In the genomic region with DNA sequence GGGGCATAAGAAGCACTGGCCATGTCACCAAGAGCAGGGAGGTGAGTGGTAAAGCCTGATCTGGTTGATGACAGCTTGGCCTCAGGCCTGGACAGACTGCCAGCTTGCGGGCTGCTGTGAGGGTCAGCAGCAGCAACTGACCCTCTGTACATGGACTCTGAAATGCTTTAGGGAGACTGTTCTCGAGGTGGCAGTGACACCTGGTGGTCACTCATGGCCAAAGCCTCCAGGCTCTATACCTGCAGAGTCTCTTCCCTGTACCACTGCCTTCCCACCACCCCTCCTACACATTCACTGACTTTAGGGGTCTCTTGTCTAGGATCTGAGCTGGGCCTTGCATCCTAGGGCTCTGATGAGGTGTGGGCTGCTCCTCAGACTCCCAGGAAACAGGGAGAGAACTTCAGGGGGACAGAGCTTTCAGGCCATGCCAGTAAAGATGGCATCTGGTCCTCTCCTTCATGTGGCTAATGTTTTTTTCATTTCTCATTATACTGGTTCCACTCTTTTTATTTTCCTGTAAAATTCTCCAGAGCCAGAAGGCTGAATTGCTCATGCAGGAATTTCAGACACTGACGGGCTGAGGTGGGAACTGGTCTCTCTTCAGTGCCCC, we compare ENCODE assay signal across 9 cellular contexts. TPM values are rescaled to one million over a fixed set of nuclear protein-coding genes. Genes with fewer than 3 reads are reported as not detected.
DNase-seq lines count a peak whose midpoint lies in the region; ATAC-seq, FAIRE-seq and TF ChIP-seq lines count a peak whose summit lies in the region.
"Had no signal": no experiment of that assay in that cellular context is flagged by ENCODE, and none has a peak within 500 bp of the region (broad histone marks: within the 10 kb centered on the region; RNA-seq: fewer than 3 reads in every experiment).

No MANE protein-coding gene starts in this region.

- POLR2A ChIA-PET in OCI-LY7 (lab: Charles Lee) (interaction anchor here (1.3 kb wide), 1 partner anchor 17 kb away, joined by 3 read pairs; no protein-coding TSS in a partner anchor), HepG2 (lab: Yijun Ruan, JAX) (interaction anchor here (1.7 kb wide), 1 partner anchor 309 kb away, joined by 4 read pairs; the partner anchor contains the start of gene TSEN2)

- BruUV-seq in OCI-LY7 (replicated peaks; lab: Mats Ljungman, UMichigan) (no TSS peak), HepG2 (replicated peaks; lab: Mats Ljungman, UMichigan) (no TSS peak)

- intact Hi-C loops in activated CD4-positive, alpha-beta T cell treated with anti-CD3 and anti-CD28 coated beads, Interleukin-2, amount 10 ng/mL, durations not matched to agents 24 days and 14 days (cut with micrococcal nuclease) = loop anchor here (1.0 to 2.0 kb wide), 2 partner anchors 41 to 309 kb away; partner anchors contain the start of gene TSEN2
- intact Hi-C loops in OCI-LY7 (cut with micrococcal nuclease; ENCODE audit: unreplicated experiment) (loop anchor here (1.0 to 5.0 kb wide), 2 partner anchors 41 to 306 kb away; partner anchors contain the start of gene TSEN2), HepG2 (cut with micrococcal nuclease; ENCODE audit: unreplicated experiment) (loop anchor here (1.0 to 5.0 kb wide), 3 partner anchors 37 to 306 kb away; partner anchors contain the start of gene TSEN2)

- H3K27me3 ChIP-seq in HepG2 (ENCODE audit: control insufficient read depth in 1 of 2, insufficient read depth in 2 of 2, low read length in 2 of 2) = 0 out of 5 replicates have a peak, but pooled peaks cover 0 to 2% of the 10 kb centered on the region in 2 experiments
- H3K27me3 ChIP-seq in thoracic aorta (replicated peaks; ENCODE audit: insufficient read depth) = no peaks in the 10 kb centered on the region

- H3K4me1 Mint-ChIP-seq in activated CD4-positive, alpha-beta T cell treated with anti-CD3 and anti-CD28 coated beads, Interleukin-2, amount 10 ng/mL, durations not matched to agents 24 days and 14 days = peaks cover 15% of the 10 kb centered on the region
- H3K4me1 Mint-ChIP-seq: activated naive CD8-positive, alpha-beta T cell treated with anti-CD3 and anti-CD28 coated beads, Interleukin-2, amount 10 ng/mL, durations not matched to agents 7 days and 5 days had no signal

- no peaks in the 10 kb centered on the region for H3K4me1 ChIP-seq in OCI-LY7 (ENCODE audit: insufficient read depth, low read length, poor library complexity, severe bottlenecking)
- no peaks in the 10 kb centered on the region for H3K4me1 ChIP-seq in HepG2 (ENCODE audit: insufficient read depth, low read length)
- peaks cover 29 to 43% of the 10 kb centered on the region in 2 donors for H3K4me1 ChIP-seq in thoracic aorta (ENCODE audit: control insufficient read depth in 1 of 2, low read depth in 2 of 2)

- no peaks in the 10 kb centered on the region for H3K9me3 ChIP-seq in OCI-LY7 (ENCODE audit: low read length)
- peaks cover 10% of the 10 kb centered on the region for H3K9me3 ChIP-seq in HepG2 (ENCODE audit: low read length)
- H3K9me3 ChIP-seq in thoracic aorta = peaks cover 6% of the 10 kb centered on the region

- no peaks in the 10 kb centered on the region for H3K9me2 ChIP-seq in OCI-LY7 (ENCODE audit: insufficient read depth, low read length)

- H4K20me1 ChIP-seq in OCI-LY7 (ENCODE audit: insufficient read depth, low read length) = no peaks in the 10 kb centered on the region
- H4K20me1 ChIP-seq in HepG2 (ENCODE audit: insufficient read depth, low read length) = no peaks in the 10 kb centered on the region

- H2AFZ ChIP-seq in OCI-LY7 (ENCODE audit: low read length) (no peak overlapping the region), HepG2 (ENCODE audit: low read length) (no peak overlapping the region)

- H3K79me2 ChIP-seq in OCI-LY7 (ENCODE audit: insufficient read depth, low read depth, low read length) (no peaks in the 10 kb centered on the region), HepG2 (ENCODE audit: insufficient read depth, low read length) (no peaks in the 10 kb centered on the region)

- in situ Hi-C loops in HepG2 (cut with HindIII; ENCODE audit: extremely low pct_ligation_motif_present, low pct_unique_long_range_greater_than_20kb) = loop anchor here (5.0 kb wide), 1 partner anchor 39 kb away; no protein-coding TSS in a partner anchor

- ATAC-seq in HG02642 (IDR thresholded peaks at IDR 0.05; ENCODE audit: poor library complexity, unreplicated experiment) (peak; percentile 73), HepG2 (peak; percentile 98), thoracic aorta (ENCODE audit: insufficient number of reproducible peaks, low FRiP score, low read depth) (no peak)

- peaks cover 15% of the 10 kb centered on the region for H3K9me3 Mint-ChIP-seq in activated CD4-positive, alpha-beta T cell treated with anti-CD3 and anti-CD28 coated beads, Interleukin-2, amount 10 ng/mL, durations not matched to agents 24 days and 14 days

- no peak overlapping the region for H3K4me3 Mint-ChIP-seq in activated CD4-positive, alpha-beta T cell treated with anti-CD3 and anti-CD28 coated beads, Interleukin-2, amount 10 ng/mL, durations not matched to agents 24 days and 14 days
- H3K4me3 Mint-ChIP-seq: activated naive CD8-positive, alpha-beta T cell treated with anti-CD3 and anti-CD28 coated beads, Interleukin-2, amount 10 ng/mL, durations not matched to agents 7 days and 5 days had no signal

- no peak overlapping the region for H3K27ac Mint-ChIP-seq in activated CD4-positive, alpha-beta T cell treated with anti-CD3 and anti-CD28 coated beads, Interleukin-2, amount 10 ng/mL, durations not matched to agents 24 days and 14 days
- H3K27ac Mint-ChIP-seq: activated naive CD8-positive, alpha-beta T cell treated with anti-CD3 and anti-CD28 coated beads, Interleukin-2, amount 10 ng/mL, durations not matched to agents 7 days and 5 days had no signal

- 0% methylated on average over 2 of the region's 3 CpGs for WGBS in HepG2 (ENCODE audit: low lambda C conversion rate)

- peaks cover 3% of the 10 kb centered on the region for H3K36me3 Mint-ChIP-seq in activated CD4-positive, alpha-beta T cell treated with anti-CD3 and anti-CD28 coated beads, Interleukin-2, amount 10 ng/mL, durations not matched to agents 24 days and 14 days (ENCODE audit: low read depth)

- no peak for TF ChIP-seq POLR2A in HepG2 (IDR thresholded peaks at IDR 0.05; ENCODE audit: insufficient read depth in 1 of 2, low read depth in 2 of 2, low read length in 2 of 2)

- H3K27ac ChIP-seq in OCI-LY7 (ENCODE audit: low read depth, low read length, poor library complexity, severe bottlenecking) (no peak overlapping the region), HepG2 (ENCODE audit: extremely low read length, insufficient read depth, low read length) (no peak overlapping the region), thoracic aorta (no peak overlapping the region)

- H3K4me2 ChIP-seq in OCI-LY7 (ENCODE audit: low read length) = no peak overlapping the region
- no peak overlapping the region for H3K4me2 ChIP-seq in HepG2 (ENCODE audit: low read depth, low read length)

- H3K9ac ChIP-seq in HepG2 (ENCODE audit: insufficient read depth, low read depth, low read length) = no peak overlapping the region

- no peaks in the 10 kb centered on the region for H3K27me3 Mint-ChIP-seq in activated CD4-positive, alpha-beta T cell treated with anti-CD3 and anti-CD28 coated beads, Interleukin-2, amount 10 ng/mL, durations not matched to agents 24 days and 14 days
- H3K27me3 Mint-ChIP-seq: activated naive CD8-positive, alpha-beta T cell treated with anti-CD3 and anti-CD28 coated beads, Interleukin-2, amount 10 ng/mL, durations not matched to agents 7 days and 5 days had no signal

- CTCF ChIA-PET in OCI-LY7 (lab: Charles Lee; ENCODE audit: unreplicated experiment) (interaction anchor here (1.2 kb wide), 1 partner anchor 40 kb away, joined by 5 read pairs; no protein-coding TSS in a partner anchor), HepG2 (lab: Yijun Ruan, JAX; ENCODE audit: low intra/inter-chr PET ratio, low total read pairs) (interaction anchor here (1.5 to 3.8 kb wide), 3 partner anchors 37 to 232 kb away, joined by 5 to 33 read pairs (median 25); no protein-coding TSS in a partner anchor)

- FAIRE-seq in HepG2 (lab: Jason Lieb, UNC) = peak; percentile 69

- DNase-seq in activated CD4-positive, alpha-beta T cell treated with anti-CD3 and anti-CD28 coated beads, Interleukin-2, amount 10 ng/mL, durations not matched to agents 24 days and 14 days = peak; percentile 72
- no peak for DNase-seq in activated CD4-positive, alpha-beta T cell treated with anti-CD3 and anti-CD28 coated beads, Interleukin-2, amount 50 U/mL, for 4 hours
- peak; percentile 27 for DNase-seq in OCI-LY7 (ENCODE audit: low spot score)
- peak; percentile 78 for DNase-seq in choroid plexus epithelial cell (ENCODE audit: low read depth)
- peak; percentile 52 for DNase-seq in HepG2 (ENCODE audit: low spot score)
- DNase-seq in thoracic aorta (ENCODE audit: low spot score) = no peak
- no peak for DNase-seq in HPDE6-E6E7 (ENCODE audit: extremely low spot score)
- DNase-seq: activated naive CD8-positive, alpha-beta T cell treated with anti-CD3 and anti-CD28 coated beads, Interleukin-2, amount 10 ng/mL, durations not matched to agents 7 days and 5 days had no signal

- H3K36me3 ChIP-seq in OCI-LY7 (ENCODE audit: insufficient read depth, low read length) (no peaks in the 10 kb centered on the region), HepG2 (replicated peaks in 1 of 2; ENCODE audit: control insufficient read depth in 1 of 2, insufficient read depth in 2 of 2, low read length in 2 of 2) (no peaks in the 10 kb centered on the region), thoracic aorta (no peaks in the 10 kb centered on the region)

- H3K4me3 ChIP-seq in OCI-LY7 (ENCODE audit: low read depth, low read length, poor library complexity, severe bottlenecking) = no peak overlapping the region
- no peak overlapping the region for H3K4me3 ChIP-seq in choroid plexus epithelial cell (ENCODE audit: low read depth, low read length)
- H3K4me3 ChIP-seq in HepG2 (replicated peaks in 1 of 3; ENCODE audit: insufficient read depth in 1 of 3, low read depth in 2 of 3, low read length in 3 of 3) = no peak overlapping the region
- H3K4me3 ChIP-seq in thoracic aorta = no peak overlapping the region

- TF ChIP-seq EP300 in HepG2 (IDR thresholded peaks at IDR 0.05; ENCODE audit: low read depth in 2 of 2, low read length in 2 of 2) (no peak), HepG2 (CRISPR knock-in tag; IDR thresholded peaks at IDR 0.05; ENCODE audit: borderline replicate concordance) (no peak)

- TF ChIP-seq RAD21 in HepG2 (CRISPR knock-in tag; IDR thresholded peaks at IDR 0.05) = peak; percentile 78; the same call in 1 of the 2 replicates

- peak; percentile 76 for TF ChIP-seq CTCF in OCI-LY7 (conservative IDR thresholded peaks at IDR 0.05; ENCODE audit: low read length)
- TF ChIP-seq CTCF in choroid plexus epithelial cell (conservative IDR thresholded peaks at IDR 0.05; ENCODE audit: low read depth, low read length) = peak; percentile 95
- peak; percentile 94 for TF ChIP-seq CTCF in HepG2 (CRISPR knock-in tag; IDR thresholded peaks at IDR 0.05)
- TF ChIP-seq CTCF in thoracic aorta (IDR thresholded peaks at IDR 0.05) = peak; percentile 91

RNA-seq across cellular contexts. Expression of gene TIMP4, which starts 17.2 kb away (rescaled TPM):
- 0.19 and 0.33 TPM in 2 replicates for total RNA-seq in activated CD4-positive, alpha-beta T cell treated with anti-CD3 and anti-CD28 coated beads, Interleukin-2, amount 10 ng/mL, durations not matched to agents 24 days and 14 days
- total RNA-seq in OCI-LY7 (2014; rRNA removed; shearing (Covaris generic)) = not detected in 2 replicates
- total RNA-seq in OCI-LY7 (2022) = not detected in 2 replicates
- total RNA-seq in HepG2 (2016; rRNA removed; fragmentation: Illumina TruSeq; extraction: Trizol) = 0.07 TPM in 1 of 2 replicates, not detected in the other
- total RNA-seq in HepG2 (2016; cell fraction: cytosol; rRNA removed; fragmentation: Illumina TruSeq; extraction: Trizol; ENCODE audit: low read depth) = 0.26 TPM in 1 of 2 replicates, not detected in the other
- not detected in 2 replicates for total RNA-seq in HepG2 (2016; cell fraction: insoluble cytoplasmic fraction; rRNA removed; fragmentation: Illumina TruSeq; extraction: Trizol)
- total RNA-seq in HepG2 (2016; cell fraction: membrane; rRNA removed; fragmentation: Illumina TruSeq; extraction: Trizol) = 0.09 and 0.17 TPM in 2 replicates
- not detected in 2 replicates for total RNA-seq in HepG2 (2016; cell fraction: nucleus; rRNA removed; fragmentation: Illumina TruSeq; extraction: Trizol)
- polyA plus RNA-seq in HepG2 (2011; rRNA removed) = 0.05 TPM in 1 of 2 replicates, not detected in the other
- polyA plus RNA-seq in HepG2 (2011; cell fraction: cytosol; rRNA removed) = 0.08 TPM in 1 of 2 replicates, not detected in the other
- polyA plus RNA-seq in HepG2 (2011; cell fraction: nucleus; rRNA removed) = not detected in 2 replicates
- 0.19 TPM in 1 of 2 replicates, not detected in the other for polyA plus RNA-seq in HepG2 (2012)
- 0.08 and 0.23 TPM in 2 replicates for polyA plus RNA-seq in HepG2 (2016; cell fraction: cytosol; fragmentation: Illumina TruSeq; extraction: Trizol; ENCODE audit: low read depth)
- polyA plus RNA-seq in HepG2 (2016; cell fraction: insoluble cytoplasmic fraction; fragmentation: Illumina TruSeq; extraction: Trizol; ENCODE audit: low read depth) = not detected in 2 replicates
- polyA plus RNA-seq in HepG2 (2016; cell fraction: membrane; fragmentation: Illumina TruSeq; extraction: Trizol; ENCODE audit: low read depth) = 0.15 and 0.19 TPM in 2 replicates
- polyA plus RNA-seq in HepG2 (2016; cell fraction: nucleus; fragmentation: Illumina TruSeq; extraction: Trizol; ENCODE audit: insufficient read depth, low read depth) = 0.29 TPM in 1 of 2 replicates, not detected in the other
- polyA minus RNA-seq in HepG2 (2011; rRNA and poly(A)+ RNA removed; ENCODE audit: low replicate concordance) = 8.5 TPM in 1 of 2 replicates, not detected in the other
- polyA minus RNA-seq in HepG2 (2011; cell fraction: cytosol; rRNA and poly(A)+ RNA removed) = not detected in 2 replicates
- polyA minus RNA-seq in HepG2 (2011; cell fraction: nucleus; rRNA and poly(A)+ RNA removed) = not detected in 2 replicates
- total RNA-seq in thoracic aorta = 10 to 100 TPM; 56.7 to 73.9 TPM
- total RNA-seq: activated naive CD8-positive, alpha-beta T cell treated with anti-CD3 and anti-CD28 coated beads, Interleukin-2, amount 10 ng/mL, durations not matched to agents 7 days and 5 days had no signal

Comparison
In these comparisons a context has a peak if more than half of its experiments do, and no peak if none do; other contexts are left out.
1. DNase-seq: peak in activated CD4-positive, alpha-beta T cell treated with anti-CD3 and anti-CD28 coated beads, Interleukin-2, amount 10 ng/mL, durations not matched to agents 24 days and 14 days (single experiment), OCI-LY7 (single experiment), choroid plexus epithelial cell (single experiment) and HepG2 (single experiment); none in activated CD4-positive, alpha-beta T cell treated with anti-CD3 and anti-CD28 coated beads, Interleukin-2, amount 50 U/mL, for 4 hours (0 of 2), thoracic aorta (single experiment) and HPDE6-E6E7 (single experiment).
2. RNA of gene TIMP4, which starts 17.2 kb away (total RNA-seq): 56.7 to 73.9 TPM in thoracic aorta; 0.19 to 0.33 TPM in activated CD4-positive, alpha-beta T cell treated with anti-CD3 and anti-CD28 coated beads, Interleukin-2, amount 10 ng/mL, durations not matched to agents 24 days and 14 days, 0.07 to 0.26 TPM in HepG2 and not detected in OCI-LY7; every median in the first group is over 10 times any median in the second.
3. Peak in every context shown above with its lines, with median percentiles within 50 percentile points of each other: CTCF ChIP-seq.